1 cellular context compared by ENCODE assay signal in the genomic region with DNA sequence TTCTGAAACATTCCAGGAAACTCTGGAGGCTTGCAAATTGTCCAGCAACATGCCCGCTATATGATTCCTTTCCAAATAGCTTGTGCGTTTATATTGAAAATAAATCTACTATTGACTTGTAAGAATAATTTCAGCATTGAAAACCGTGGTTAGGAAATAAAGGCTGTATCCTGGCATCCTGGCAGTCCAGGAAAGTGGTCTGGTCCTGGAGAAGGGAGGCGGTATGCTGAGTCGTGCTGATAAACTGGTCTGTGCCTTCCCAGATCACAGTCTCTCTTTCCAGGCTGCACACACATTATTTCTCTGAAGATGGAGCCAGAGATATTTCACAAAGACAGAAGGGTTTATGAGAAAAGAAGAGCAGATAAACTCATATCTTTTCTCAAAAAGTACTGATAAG.
TF ChIP-seq lines count a peak whose summit lies in the region.

No MANE protein-coding gene starts in this region.

TF ChIP-seq in neural cell, 6 proteins besides CTCF, POLR2A, EP300 and RAD21:
- peak; percentile 72 for TF ChIP-seq SMC3 (conservative IDR thresholded peaks at IDR 0.05; ENCODE audit: poor library complexity)
- TF ChIP-seq, protein P1, sequence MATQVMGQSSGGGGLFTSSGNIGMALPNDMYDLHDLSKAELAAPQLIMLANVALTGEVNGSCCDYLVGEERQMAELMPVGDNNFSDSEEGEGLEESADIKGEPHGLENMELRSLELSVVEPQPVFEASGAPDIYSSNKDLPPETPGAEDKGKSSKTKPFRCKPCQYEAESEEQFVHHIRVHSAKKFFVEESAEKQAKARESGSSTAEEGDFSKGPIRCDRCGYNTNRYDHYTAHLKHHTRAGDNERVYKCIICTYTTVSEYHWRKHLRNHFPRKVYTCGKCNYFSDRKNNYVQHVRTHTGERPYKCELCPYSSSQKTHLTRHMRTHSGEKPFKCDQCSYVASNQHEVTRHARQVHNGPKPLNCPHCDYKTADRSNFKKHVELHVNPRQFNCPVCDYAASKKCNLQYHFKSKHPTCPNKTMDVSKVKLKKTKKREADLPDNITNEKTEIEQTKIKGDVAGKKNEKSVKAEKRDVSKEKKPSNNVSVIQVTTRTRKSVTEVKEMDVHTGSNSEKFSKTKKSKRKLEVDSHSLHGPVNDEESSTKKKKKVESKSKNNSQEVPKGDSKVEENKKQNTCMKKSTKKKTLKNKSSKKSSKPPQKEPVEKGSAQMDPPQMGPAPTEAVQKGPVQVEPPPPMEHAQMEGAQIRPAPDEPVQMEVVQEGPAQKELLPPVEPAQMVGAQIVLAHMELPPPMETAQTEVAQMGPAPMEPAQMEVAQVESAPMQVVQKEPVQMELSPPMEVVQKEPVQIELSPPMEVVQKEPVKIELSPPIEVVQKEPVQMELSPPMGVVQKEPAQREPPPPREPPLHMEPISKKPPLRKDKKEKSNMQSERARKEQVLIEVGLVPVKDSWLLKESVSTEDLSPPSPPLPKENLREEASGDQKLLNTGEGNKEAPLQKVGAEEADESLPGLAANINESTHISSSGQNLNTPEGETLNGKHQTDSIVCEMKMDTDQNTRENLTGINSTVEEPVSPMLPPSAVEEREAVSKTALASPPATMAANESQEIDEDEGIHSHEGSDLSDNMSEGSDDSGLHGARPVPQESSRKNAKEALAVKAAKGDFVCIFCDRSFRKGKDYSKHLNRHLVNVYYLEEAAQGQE (IDR thresholded peaks at IDR 0.05; ENCODE audit: borderline replicate concordance), result no peak
TF ChIP-seq in neural cell: peak in this region for 1.
